1 cellular context compared by ENCODE assay signal in genomic region chr19:1862424-1863307, GRCh38.
A peak's percentile ranks its signal among the peaks of the same experiment; 100 is the strongest.
TF ChIP-seq lines count a peak whose summit lies in the region.

No MANE protein-coding gene starts in this region.

TF ChIP-seq in HCT116, 20 proteins besides CTCF, POLR2A, EP300 and RAD21:
- TF ChIP-seq, protein P1, sequence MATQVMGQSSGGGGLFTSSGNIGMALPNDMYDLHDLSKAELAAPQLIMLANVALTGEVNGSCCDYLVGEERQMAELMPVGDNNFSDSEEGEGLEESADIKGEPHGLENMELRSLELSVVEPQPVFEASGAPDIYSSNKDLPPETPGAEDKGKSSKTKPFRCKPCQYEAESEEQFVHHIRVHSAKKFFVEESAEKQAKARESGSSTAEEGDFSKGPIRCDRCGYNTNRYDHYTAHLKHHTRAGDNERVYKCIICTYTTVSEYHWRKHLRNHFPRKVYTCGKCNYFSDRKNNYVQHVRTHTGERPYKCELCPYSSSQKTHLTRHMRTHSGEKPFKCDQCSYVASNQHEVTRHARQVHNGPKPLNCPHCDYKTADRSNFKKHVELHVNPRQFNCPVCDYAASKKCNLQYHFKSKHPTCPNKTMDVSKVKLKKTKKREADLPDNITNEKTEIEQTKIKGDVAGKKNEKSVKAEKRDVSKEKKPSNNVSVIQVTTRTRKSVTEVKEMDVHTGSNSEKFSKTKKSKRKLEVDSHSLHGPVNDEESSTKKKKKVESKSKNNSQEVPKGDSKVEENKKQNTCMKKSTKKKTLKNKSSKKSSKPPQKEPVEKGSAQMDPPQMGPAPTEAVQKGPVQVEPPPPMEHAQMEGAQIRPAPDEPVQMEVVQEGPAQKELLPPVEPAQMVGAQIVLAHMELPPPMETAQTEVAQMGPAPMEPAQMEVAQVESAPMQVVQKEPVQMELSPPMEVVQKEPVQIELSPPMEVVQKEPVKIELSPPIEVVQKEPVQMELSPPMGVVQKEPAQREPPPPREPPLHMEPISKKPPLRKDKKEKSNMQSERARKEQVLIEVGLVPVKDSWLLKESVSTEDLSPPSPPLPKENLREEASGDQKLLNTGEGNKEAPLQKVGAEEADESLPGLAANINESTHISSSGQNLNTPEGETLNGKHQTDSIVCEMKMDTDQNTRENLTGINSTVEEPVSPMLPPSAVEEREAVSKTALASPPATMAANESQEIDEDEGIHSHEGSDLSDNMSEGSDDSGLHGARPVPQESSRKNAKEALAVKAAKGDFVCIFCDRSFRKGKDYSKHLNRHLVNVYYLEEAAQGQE (IDR thresholded peaks at IDR 0.05; ENCODE audit: low read depth) = no peak
- TF ChIP-seq MAX (IDR thresholded peaks at IDR 0.05) = peak; percentile 18; the same call in 1 of the 2 replicates
- TF ChIP-seq EZH2phosphoT487 (IDR thresholded peaks at IDR 0.05; ENCODE audit: borderline replicate concordance) = no peak
